14 cellular contexts compared by ENCODE assay signal in genomic region chr17:45236002-45236606, GRCh38. TPM values are rescaled to one million over a fixed set of nuclear protein-coding genes. Genes with fewer than 3 reads are reported as not detected.
DNase-seq lines count a peak whose midpoint lies in the region; ATAC-seq and TF ChIP-seq lines count a peak whose summit lies in the region.
"Had no signal": no experiment of that assay in that cellular context is flagged by ENCODE, and none has a peak within 500 bp of the region (broad histone marks: within the 10 kb centered on the region; RNA-seq: fewer than 3 reads in every experiment).

No MANE protein-coding gene starts in this region.

- peak; percentile 63 for TF ChIP-seq CTCF in RWPE1 (conservative IDR thresholded peaks at IDR 0.05; ENCODE audit: low read depth)
- TF ChIP-seq CTCF in glutamatergic neuron (IDR thresholded peaks at IDR 0.05; ENCODE audit: partially characterized antibody, unreplicated experiment), result peak; percentile 53

- POLR2A ChIA-PET in RWPE1 (lab: Yijun Ruan, JAX; ENCODE audit: low non-redundant PET), result interaction anchor here (0.6 kb wide), 1 partner anchor 18 kb away, joined by 6 read pairs; no protein-coding TSS in a partner anchor

- no peaks in the 10 kb centered on the region for H3K9me3 Mint-ChIP-seq in activated T-cell treated with anti-CD3 and anti-CD28 coated beads, Interleukin-2, amount 50 U/mL, for 72 hours
- peaks cover 6% of the 10 kb centered on the region for H3K9me3 Mint-ChIP-seq in glutamatergic neuron (ENCODE audit: unreplicated experiment)
- H3K9me3 Mint-ChIP-seq in stimulated activated effector memory CD8-positive, alpha-beta T cell treated with anti-CD3 and anti-CD28 coated beads, Interleukin-12 subunit alpha, Interleukin-12 subunit beta, amount 100 ng/mL, for 72 hours, result no peaks in the 10 kb centered on the region
- H3K9me3 Mint-ChIP-seq: T-helper 1 cell treated with Interleukin-12 subunit alpha and Interleukin-12 subunit beta and Interleukin-4 antibody, amounts not matched to agents 30 μg/mL and 1 μg/mL, for 36 hours had no signal

- CTCF ChIA-PET in RWPE1 (lab: Yijun Ruan, JAX), result interaction anchor here (0.6 to 3.2 kb wide), 9 partner anchors 10 to 1026 kb away, joined by 3 to 24 read pairs (median 6); no protein-coding TSS in a partner anchor

- peak in 1 of 2 donors; percentile 1 for DNase-seq in activated T-cell treated with anti-CD3 and anti-CD28 coated beads, Interleukin-2, amount 50 U/mL, for 72 hours
- DNase-seq in activated T-cell treated with anti-CD3 and anti-CD28 coated beads for 4 hours (no peak), RWPE1 (ENCODE audit: low spot score) (no peak), glutamatergic neuron (no peak), NCI-H1105 (lab: John Stamatoyannopoulos, UW) (no peak)
- no peak for DNase-seq in stimulated activated effector memory CD8-positive, alpha-beta T cell treated with anti-CD3 and anti-CD28 coated beads, Interleukin-12 subunit alpha, Interleukin-12 subunit beta, amount 100 ng/mL, for 72 hours (ENCODE audit: low spot score in 2 of 2)
- DNase-seq in stimulated activated CD4-positive, alpha-beta T cell treated with anti-CD3 and anti-CD28 coated beads, Interleukin-15, amount 100 ng/mL, for 24 hours, result no peak
- DNase-seq: kidney, NCI-H2081 treated with DMSO at 0.1 percent for 48 hours, occipital lobe had no signal

- H3K27me3 Mint-ChIP-seq in activated T-cell treated with anti-CD3 and anti-CD28 coated beads, Interleukin-2, amount 50 U/mL, for 72 hours (ENCODE audit: low read depth), result no peaks in the 10 kb centered on the region
- peaks cover 13% of the 10 kb centered on the region for H3K27me3 Mint-ChIP-seq in glutamatergic neuron (ENCODE audit: unreplicated experiment)

- peaks cover 27 to 58% of the 10 kb centered on the region in 2 donors for H3K36me3 Mint-ChIP-seq in activated T-cell treated with anti-CD3 and anti-CD28 coated beads, Interleukin-2, amount 50 U/mL, for 72 hours (ENCODE audit: insufficient read depth in 2 of 2)
- H3K36me3 Mint-ChIP-seq in glutamatergic neuron (ENCODE audit: unreplicated experiment), result peaks cover 5% of the 10 kb centered on the region
- peaks cover 100% of the 10 kb centered on the region for H3K36me3 Mint-ChIP-seq in stimulated activated effector memory CD8-positive, alpha-beta T cell treated with anti-CD3 and anti-CD28 coated beads, Interleukin-12 subunit alpha, Interleukin-12 subunit beta, amount 100 ng/mL, for 72 hours

- H3K4me1 Mint-ChIP-seq in activated T-cell treated with anti-CD3 and anti-CD28 coated beads, Interleukin-2, amount 50 U/mL, for 72 hours (ENCODE audit: low read depth), result peaks cover 75% of the 10 kb centered on the region
- H3K4me1 Mint-ChIP-seq in glutamatergic neuron (ENCODE audit: low read depth, unreplicated experiment), result peaks cover 11% of the 10 kb centered on the region
- peaks cover 74% of the 10 kb centered on the region for H3K4me1 Mint-ChIP-seq in stimulated activated effector memory CD8-positive, alpha-beta T cell treated with anti-CD3 and anti-CD28 coated beads, Interleukin-12 subunit alpha, Interleukin-12 subunit beta, amount 100 ng/mL, for 72 hours

- peak overlapping the region; percentile 21 for H3K27ac Mint-ChIP-seq in activated T-cell treated with anti-CD3 and anti-CD28 coated beads, Interleukin-2, amount 50 U/mL, for 72 hours
- no peak overlapping the region for H3K27ac Mint-ChIP-seq in glutamatergic neuron (ENCODE audit: unreplicated experiment)
- peak overlapping the region; percentile 100 for H3K27ac Mint-ChIP-seq in stimulated activated effector memory CD8-positive, alpha-beta T cell treated with anti-CD3 and anti-CD28 coated beads, Interleukin-12 subunit alpha, Interleukin-12 subunit beta, amount 100 ng/mL, for 72 hours

- H3K4me3 Mint-ChIP-seq in activated T-cell treated with anti-CD3 and anti-CD28 coated beads, Interleukin-2, amount 50 U/mL, for 72 hours, result no peak overlapping the region
- no peak overlapping the region for H3K4me3 Mint-ChIP-seq in glutamatergic neuron (ENCODE audit: unreplicated experiment)
- H3K4me3 Mint-ChIP-seq in stimulated activated effector memory CD8-positive, alpha-beta T cell treated with anti-CD3 and anti-CD28 coated beads, Interleukin-12 subunit alpha, Interleukin-12 subunit beta, amount 100 ng/mL, for 72 hours, result no peak overlapping the region
- H3K4me3 Mint-ChIP-seq: T-helper 1 cell treated with Interleukin-12 subunit alpha and Interleukin-12 subunit beta and Interleukin-4 antibody, amounts not matched to agents 30 μg/mL and 1 μg/mL, for 36 hours had no signal

- no peak overlapping the region for H3K27ac ChIP-seq in RWPE1
- H3K27ac ChIP-seq: vagina had no signal

- no peak for ATAC-seq in activated T-cell treated with anti-CD3 and anti-CD28 coated beads, Interleukin-2, amount 50 U/mL, for 72 hours (replicated peaks in 1 of 2)
- ATAC-seq in stimulated activated effector memory CD8-positive, alpha-beta T cell treated with anti-CD3 and anti-CD28 coated beads, Interleukin-12 subunit alpha, Interleukin-12 subunit beta, amount 100 ng/mL, for 72 hours, result no peak
- ATAC-seq in HG03108 (IDR thresholded peaks at IDR 0.05; ENCODE audit: unreplicated experiment), result no peak

RNA-seq across cellular contexts. Expression of gene FMNL1, which starts 14.4 kb away (rescaled TPM):
- 100 to 1,000 TPM; 559 to 689 TPM for total RNA-seq in activated T-cell treated with anti-CD3 and anti-CD28 coated beads, Interleukin-2, amount 50 U/mL, for 72 hours
- 24.2 TPM for total RNA-seq in glutamatergic neuron (ENCODE audit: unreplicated experiment)

RNA-seq across cellular contexts. Expression of gene SPATA32, which starts 25.8 kb away (rescaled TPM):
- total RNA-seq in activated T-cell treated with anti-CD3 and anti-CD28 coated beads, Interleukin-2, amount 50 U/mL, for 72 hours, result 1 to 10 TPM; 1.4 to 1.7 TPM
- total RNA-seq in glutamatergic neuron (ENCODE audit: unreplicated experiment), result not detected
- total RNA-seq: Daoy, kidney, occipital lobe, vagina had no signal

Comparison
In these comparisons a context has a peak if more than half of its experiments do, and no peak if none do; other contexts are left out.
1. RNA of gene FMNL1, which starts 14.4 kb away (total RNA-seq): 559 to 689 TPM in activated T-cell treated with anti-CD3 and anti-CD28 coated beads, Interleukin-2, amount 50 U/mL, for 72 hours; 24.2 TPM in glutamatergic neuron (single experiment); every median in the first group is over 10 times any median in the second.